Comparison of ENCODE assay signal across 19 cellular contexts in the genomic region with DNA sequence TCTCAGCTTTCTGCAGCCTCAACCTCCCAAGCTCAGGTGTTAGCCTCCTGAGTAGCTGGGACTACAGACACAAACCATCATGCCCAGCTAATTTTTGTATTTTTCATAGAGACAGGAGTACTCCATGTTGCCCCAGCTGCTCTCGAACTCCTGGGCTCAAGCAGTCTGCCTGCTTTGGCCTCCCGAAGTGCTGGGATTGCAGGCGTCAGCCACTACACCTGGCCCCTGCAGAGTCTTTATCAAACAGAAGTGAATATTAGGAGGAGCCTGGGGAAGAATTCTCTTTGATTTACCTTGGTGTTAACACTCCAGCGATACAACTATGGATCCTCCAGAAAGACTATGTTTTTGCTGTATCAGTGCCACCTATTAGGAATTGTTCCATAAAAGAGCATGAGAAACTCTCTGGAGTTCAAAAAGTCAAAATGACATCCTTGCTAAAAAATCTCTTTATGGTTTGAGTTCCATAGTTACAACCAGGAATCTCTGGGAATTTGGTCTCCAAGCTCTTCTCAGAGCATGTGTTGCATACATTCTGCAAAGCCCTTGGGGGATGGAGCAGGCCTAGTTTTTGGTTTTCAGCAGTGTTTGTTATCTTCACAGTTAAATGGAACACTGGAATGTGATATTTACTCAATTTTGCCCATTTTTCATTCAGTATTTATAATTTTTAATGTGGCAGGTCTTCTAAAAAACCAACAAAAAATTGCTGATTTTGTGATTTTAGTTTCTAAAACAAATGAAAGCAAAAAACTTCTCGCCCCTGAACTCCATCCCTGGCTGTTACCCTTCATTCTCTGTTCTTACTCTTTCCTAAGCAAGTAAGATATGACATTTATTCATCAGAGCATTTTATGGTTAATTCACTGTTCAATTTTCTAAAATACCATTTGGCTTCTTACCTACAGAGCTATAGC.
A peak's percentile ranks its signal among the peaks of the same experiment; 100 is the strongest.
DNase-seq lines count a peak whose midpoint lies in the region; ATAC-seq, FAIRE-seq and TF ChIP-seq lines count a peak whose summit lies in the region.
"Had no signal": no experiment of that assay in that cellular context is flagged by ENCODE, and none has a peak within 500 bp of the region (broad histone marks: within the 10 kb centered on the region; RNA-seq: fewer than 3 reads in every experiment).

No MANE protein-coding gene starts in this region.

- WGBS in SK-N-SH (ENCODE audit: low lambda C conversion rate): 94% methylated on average over 5 of the region's 5 CpGs

- H3K4me1 ChIP-seq in SK-N-SH (ENCODE audit: control insufficient read depth in 1 of 2, insufficient read depth in 2 of 2, low read depth in 1 of 2, low read length in 1 of 2) (peaks cover 0 to 1% of the 10 kb centered on the region in 2 experiments; a peak in 1 of 4 replicates), astrocyte (ENCODE audit: insufficient read depth, low read length) (peaks cover 12% of the 10 kb centered on the region)

- FAIRE-seq in astrocyte (lab: Jason Lieb, UNC) (no peak), GM12892 (lab: Jason Lieb, UNC) (no peak)

- no peak for TF ChIP-seq POLR2A in GM12892 (IDR thresholded peaks at IDR 0.05; ENCODE audit: low read depth, low read length)

- H3K4me3 Mint-ChIP-seq in astrocyte (ENCODE audit: unreplicated experiment): no peak overlapping the region
- H3K4me3 Mint-ChIP-seq: CD8-positive, alpha-beta T cell had no signal

- TF ChIP-seq CTCF in SK-N-SH (IDR thresholded peaks at IDR 0.05) (no peak), astrocyte (IDR thresholded peaks at IDR 0.05; ENCODE audit: insufficient read depth, low read depth, low read length) (no peak), fibroblast of the aortic adventitia (IDR thresholded peaks at IDR 0.05; ENCODE audit: insufficient read depth, low read length) (no peak), GM10266 (IDR thresholded peaks at IDR 0.05; ENCODE audit: control insufficient read depth, insufficient read depth, low read depth, missing control alignments) (no peak)

- no peaks in the 10 kb centered on the region for H3K9me2 ChIP-seq in SK-N-SH

- H3K27ac ChIP-seq in SK-N-SH (ENCODE audit: low read depth in 2 of 2, low read length in 1 of 2) (peak overlapping the region in 1 of 2 experiments; percentile 72; a peak in 2 of 4 replicates), astrocyte (ENCODE audit: low read depth, low read length) (peak overlapping the region; percentile 72)
- H3K27ac ChIP-seq: upper lobe of right lung had no signal

- CTCF ChIA-PET in SK-N-SH (lab: Yijun Ruan, JAX): no interaction called here

- H3K27ac Mint-ChIP-seq in astrocyte (ENCODE audit: unreplicated experiment): peak overlapping the region; percentile 83
- H3K27ac Mint-ChIP-seq: CD8-positive, alpha-beta T cell had no signal

- no peaks in the 10 kb centered on the region for H3K27me3 ChIP-seq in SK-N-SH (ENCODE audit: insufficient read depth)
- H3K27me3 ChIP-seq in astrocyte (ENCODE audit: insufficient read depth, low read length): no peaks in the 10 kb centered on the region
- H3K27me3 ChIP-seq: upper lobe of right lung had no signal

- no peak overlapping the region for H3K4me2 ChIP-seq in SK-N-SH
- peak overlapping the region; percentile 26 for H3K4me2 ChIP-seq in astrocyte (ENCODE audit: low read length)

- ATAC-seq in SK-N-SH treated with all-trans-retinoic acid at 6 μM for 48 hours: peak; percentile 48; the same call in 2 of the 3 replicates
- ATAC-seq: CD8-positive, alpha-beta T cell; left lobe of liver; upper lobe of right lung had no signal

- no peaks in the 10 kb centered on the region for H3K27me3 Mint-ChIP-seq in astrocyte (ENCODE audit: low read depth, unreplicated experiment)

- H4K20me1 ChIP-seq in SK-N-SH (ENCODE audit: insufficient read depth) (no peaks in the 10 kb centered on the region), astrocyte (ENCODE audit: insufficient read depth, low read length) (no peaks in the 10 kb centered on the region)

- no peak for TF ChIP-seq RAD21 in SK-N-SH (IDR thresholded peaks at IDR 0.05; ENCODE audit: low read length)

- no peaks in the 10 kb centered on the region for H3K79me2 ChIP-seq in SK-N-SH (ENCODE audit: insufficient read depth)
- no peaks in the 10 kb centered on the region for H3K79me2 ChIP-seq in astrocyte (ENCODE audit: insufficient read depth, low read length)

- H3K9me3 ChIP-seq in SK-N-SH: no peaks in the 10 kb centered on the region
- no peaks in the 10 kb centered on the region for H3K9me3 ChIP-seq in astrocyte (ENCODE audit: insufficient read depth, low read depth, low read length)
- H3K9me3 ChIP-seq: upper lobe of right lung had no signal

- DNase-seq in SK-N-SH: no peak
- DNase-seq in astrocyte (ENCODE audit: low read depth): peak; percentile 83
- DNase-seq in fibroblast of the aortic adventitia (ENCODE audit: low read depth): peak; percentile 84
- peak; percentile 85 for DNase-seq in stromal cell of bone marrow (ENCODE audit: low read depth)
- DNase-seq in GM12892 (ENCODE audit: insufficient read length): no peak
- no peak for DNase-seq in GM10266 (ENCODE audit: extremely low spot score)
- no peak for DNase-seq in stimulated activated CD4-positive, alpha-beta T cell treated with anti-CD3 and anti-CD28 coated beads, Interleukin-4, amount 100 ng/mL, for 4 hours
- DNase-seq: activated CD4-positive, alpha-beta T cell treated with anti-CD3 and anti-CD28 coated beads for 48 hours; activated naive CD4-positive, alpha-beta T cell; CD8-positive, alpha-beta T cell; MM.1S; NCI-H187; posterior cingulate gyrus; SHP77 treated with DMSO at 0.1 percent for 48 hours; stimulated activated CD4-positive, alpha-beta T cell treated with anti-CD3 and anti-CD28 coated beads, Interleukin-12 subunit alpha, Interleukin-12 subunit beta, amount 100 ng/mL, for 4 hours; stimulated activated naive CD4-positive, alpha-beta T cell treated with Interleukin-2 at 50 U/mL for 16 hours; upper lobe of right lung had no signal

- no peaks in the 10 kb centered on the region for H3K9me3 Mint-ChIP-seq in astrocyte (ENCODE audit: unreplicated experiment)
- H3K9me3 Mint-ChIP-seq: CD8-positive, alpha-beta T cell had no signal

- peaks cover 29% of the 10 kb centered on the region for H3K4me1 Mint-ChIP-seq in astrocyte (ENCODE audit: low read depth, unreplicated experiment)

- H3K9ac ChIP-seq in SK-N-SH: no peak overlapping the region; the same call in 1 of the 2 replicates
- peak overlapping the region; percentile 56 for H3K9ac ChIP-seq in astrocyte (ENCODE audit: low read length)

- H3K36me3 Mint-ChIP-seq in astrocyte (ENCODE audit: low read depth, unreplicated experiment): peaks cover 3% of the 10 kb centered on the region

- H2AFZ ChIP-seq in SK-N-SH (ENCODE audit: low read depth): no peak overlapping the region
- H2AFZ ChIP-seq in astrocyte (ENCODE audit: low read depth, low read length): no peak overlapping the region

- H3K36me3 ChIP-seq in SK-N-SH (replicated peaks in 1 of 2; ENCODE audit: control insufficient read depth in 1 of 2, insufficient read depth in 2 of 2, low read length in 1 of 2): no peaks in the 10 kb centered on the region
- no peaks in the 10 kb centered on the region for H3K36me3 ChIP-seq in astrocyte (ENCODE audit: insufficient read depth, low read length)

- no peaks in the 10 kb centered on the region for H3F3A ChIP-seq in SK-N-SH (replicated peaks; ENCODE audit: insufficient read depth)

- no peak for TF ChIP-seq EP300 in SK-N-SH (IDR thresholded peaks at IDR 0.05; ENCODE audit: borderline replicate concordance in 1 of 2, low read depth in 1 of 2, low read length in 1 of 2)

- POLR2A ChIA-PET in SK-N-SH (lab: Yijun Ruan, JAX): no interaction called here

- H3K4me3 ChIP-seq in SK-N-SH (ENCODE audit: low read depth in 2 of 2, low read length in 1 of 2): no peak overlapping the region
- no peak overlapping the region for H3K4me3 ChIP-seq in astrocyte (ENCODE audit: insufficient read depth, low read depth, low read length)
- no peak overlapping the region for H3K4me3 ChIP-seq in fibroblast of the aortic adventitia (ENCODE audit: low read depth, low read length)
- H3K4me3 ChIP-seq: upper lobe of right lung had no signal

TF ChIP-seq in SK-N-SH, 30 proteins besides CTCF, POLR2A, EP300 and RAD21:
- TF ChIP-seq, protein P1, sequence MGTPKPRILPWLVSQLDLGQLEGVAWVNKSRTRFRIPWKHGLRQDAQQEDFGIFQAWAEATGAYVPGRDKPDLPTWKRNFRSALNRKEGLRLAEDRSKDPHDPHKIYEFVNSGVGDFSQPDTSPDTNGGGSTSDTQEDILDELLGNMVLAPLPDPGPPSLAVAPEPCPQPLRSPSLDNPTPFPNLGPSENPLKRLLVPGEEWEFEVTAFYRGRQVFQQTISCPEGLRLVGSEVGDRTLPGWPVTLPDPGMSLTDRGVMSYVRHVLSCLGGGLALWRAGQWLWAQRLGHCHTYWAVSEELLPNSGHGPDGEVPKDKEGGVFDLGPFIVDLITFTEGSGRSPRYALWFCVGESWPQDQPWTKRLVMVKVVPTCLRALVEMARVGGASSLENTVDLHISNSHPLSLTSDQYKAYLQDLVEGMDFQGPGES (IDR thresholded peaks at IDR 0.05; ENCODE audit: low read depth, low read length): no peak
- TF ChIP-seq FOXJ3 (CRISPR knock-in tag; IDR thresholded peaks at IDR 0.05) (no peak), TAF1 (IDR thresholded peaks at IDR 0.05; ENCODE audit: borderline replicate concordance, low read depth, low read length) (no peak), CHD2 (IDR thresholded peaks at IDR 0.05; ENCODE audit: low read length, partially characterized antibody) (no peak)
TF ChIP-seq in SK-N-SH: peak in this region for 0.

Comparison
In these comparisons a context has a peak if more than half of its experiments do, and no peak if none do; other contexts are left out.
1. DNase-seq: peak in astrocyte (single experiment), fibroblast of the aortic adventitia (single experiment) and stromal cell of bone marrow (single experiment); none in SK-N-SH (single experiment), GM12892 (single experiment), GM10266 (single experiment) and stimulated activated CD4-positive, alpha-beta T cell treated with anti-CD3 and anti-CD28 coated beads, Interleukin-4, amount 100 ng/mL, for 4 hours (0 of 2).